Comparison of ENCODE assay signal across 9 cellular contexts in the genomic region with DNA sequence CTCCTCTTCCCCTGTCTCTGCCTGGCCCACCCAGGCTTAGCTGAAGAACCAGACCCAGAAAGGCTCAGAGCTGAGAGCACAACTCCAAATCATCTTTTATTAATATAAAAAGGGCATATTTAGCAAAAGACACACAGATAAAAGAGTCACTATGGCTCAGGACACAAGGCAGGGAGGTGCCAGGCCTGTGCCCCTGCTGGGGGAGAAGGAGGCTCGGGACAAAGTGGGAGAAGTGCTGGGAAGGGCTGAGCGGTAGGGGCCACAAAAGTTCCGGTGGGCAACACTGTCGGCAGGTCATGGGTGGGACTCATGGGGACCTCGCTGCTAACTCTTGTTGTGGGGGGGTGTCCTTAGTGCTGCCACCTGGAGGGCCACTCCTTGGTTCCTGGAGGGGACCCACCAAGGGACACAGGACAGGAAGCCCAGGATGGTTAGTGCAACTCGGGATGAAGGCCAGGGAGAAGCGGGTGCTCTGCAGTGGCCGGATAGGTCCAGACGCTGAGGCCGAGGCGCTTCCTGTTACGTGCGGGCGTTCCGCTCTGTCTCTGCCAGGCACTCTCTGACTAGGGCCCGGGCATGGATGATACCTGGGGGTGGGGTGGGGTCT. TPM values are rescaled to one million over a fixed set of nuclear protein-coding genes. Genes with fewer than 3 reads are reported as not detected.
DNase-seq lines count a peak whose midpoint lies in the region; ATAC-seq, FAIRE-seq and TF ChIP-seq lines count a peak whose summit lies in the region.
"Had no signal": no experiment of that assay in that cellular context is flagged by ENCODE, and none has a peak within 500 bp of the region (broad histone marks: within the 10 kb centered on the region; RNA-seq: fewer than 3 reads in every experiment).

No MANE protein-coding gene starts in this region.

- peak overlapping the region; percentile 99 for H3K4me2 ChIP-seq in GM12878 (ENCODE audit: control insufficient read depth, insufficient read depth)

- SMC1A ChIA-PET in GM12878 (lab: Charles Lee; ENCODE audit: uncharacterized antibody, unreplicated experiment) = interaction anchor here (1.0 to 4.3 kb wide), 4 partner anchors 20 to 100 kb away, joined by 3 to 23 read pairs (median 6); partner anchors contain the start of gene PTPRCAP

- TF ChIP-seq RAD21 in GM12878 (IDR thresholded peaks at IDR 0.05; ENCODE audit: insufficient read depth, low read depth, low read length) = no peak

- no peak overlapping the region for H2AFZ ChIP-seq in GM12878 (ENCODE audit: control insufficient read depth, low read depth, low read length)

- H3K79me2 ChIP-seq in GM12878 (ENCODE audit: control insufficient read depth, insufficient read depth, low read length) = peaks cover 32% of the 10 kb centered on the region

- ATAC-seq in heart left ventricle (no peak), left ventricle myocardium superior (no peak), GM12878 (no peak), mucosa of descending colon (no peak), upper lobe of left lung (ENCODE audit: low FRiP score in 2 of 2) (no peak)

- H3K9me3 ChIP-seq in heart left ventricle = no peaks in the 10 kb centered on the region
- no peaks in the 10 kb centered on the region for H3K9me3 ChIP-seq in GM12878 (replicated peaks; ENCODE audit: control insufficient read depth, insufficient read depth, low read length)
- H3K9me3 ChIP-seq in mucosa of descending colon = no peaks in the 10 kb centered on the region
- H3K9me3 ChIP-seq in upper lobe of left lung = no peaks in the 10 kb centered on the region
- H3K9me3 ChIP-seq: HAP-1 had no signal

- TF ChIP-seq CTCF in heart left ventricle (IDR thresholded peaks at IDR 0.05) (peak in 6 of 12 donors; percentile 4 to 50 (median 27)), GM12878 (IDR thresholded peaks at IDR 0.05 in 2 of 3, conservative IDR thresholded peaks at IDR 0.05 in 1 of 3; ENCODE audit: control insufficient read depth in 2 of 3, extremely low read depth in 1 of 3, insufficient read depth in 1 of 3, low read depth in 3 of 3, low read length in 3 of 3) (no peak), mucosa of descending colon (IDR thresholded peaks at IDR 0.05) (no peak), upper lobe of left lung (IDR thresholded peaks at IDR 0.05) (peak in 1 of 6 experiments; percentile 37)

- peak overlapping the region; percentile 38 for H3K9ac ChIP-seq in GM12878 (ENCODE audit: control insufficient read depth, insufficient read depth, low read length)

- TF ChIP-seq POLR2A in heart left ventricle (IDR thresholded peaks at IDR 0.05) = no peak
- no peak for TF ChIP-seq POLR2A in GM12878 (IDR thresholded peaks at IDR 0.05; ENCODE audit: low read depth, low read length)
- TF ChIP-seq POLR2A in upper lobe of left lung (IDR thresholded peaks at IDR 0.05) = no peak

- DNase-seq in heart left ventricle = peak in 1 of 5 donors; percentile 56
- no peak for DNase-seq in left ventricle myocardium superior
- DNase-seq in GM12878 (ENCODE audit: low read depth, low spot score) = no peak
- DNase-seq in mucosa of descending colon = peak; percentile 53 to 74 (median 54)
- no peak for DNase-seq in upper lobe of left lung
- DNase-seq in NCI-H2171 treated with DMSO at 0.1 percent for 48 hours (lab: John Stamatoyannopoulos, UW) = no peak
- no peak for DNase-seq in NCI-H1417 (lab: John Stamatoyannopoulos, UW)
- DNase-seq in HuH-7 (ENCODE audit: low spot score) = no peak

- H3K36me3 ChIP-seq in heart left ventricle = peaks cover 0 to 21% (median 13%) of the 10 kb centered on the region in 9 donors
- peaks cover 0 to 3% of the 10 kb centered on the region in 2 experiments; a peak in 2 of 4 replicates for H3K36me3 ChIP-seq in GM12878 (ENCODE audit: control insufficient read depth in 2 of 2, insufficient read depth in 2 of 2, low read length in 1 of 2)
- H3K36me3 ChIP-seq in mucosa of descending colon (ENCODE audit: low read depth) = no peaks in the 10 kb centered on the region
- H3K36me3 ChIP-seq in upper lobe of left lung = peaks cover 0 to 15% (median 10%) of the 10 kb centered on the region in 4 donors

- H3K4me3 ChIP-seq in heart left ventricle = peak overlapping the region in 8 of 12 donors; percentile 70 to 85 (median 78)
- H3K4me3 ChIP-seq in GM12878 = peak overlapping the region; percentile 82; the same call in 1 of the 2 replicates
- H3K4me3 ChIP-seq in mucosa of descending colon = no peak overlapping the region
- H3K4me3 ChIP-seq in upper lobe of left lung = peak overlapping the region in 2 of 4 donors; percentile 75 to 96

- CTCF ChIA-PET in GM12878 (lab: Yijun Ruan, JAX) = interaction anchor here (0.7 to 2.9 kb wide), 10 partner anchors 17 to 153 kb away, joined by 3 to 30 read pairs (median 4); partner anchors contain the start of genes POLD4, PPP1CA and TBC1D10C

- BruUV-seq in GM12878 (replicated peaks; lab: Mats Ljungman, UMichigan) = TSS peak; percentile 83

- FAIRE-seq in GM12878 (lab: Jason Lieb, UNC) = no peak

- intact Hi-C loops in heart left ventricle (cut with DNase I) = loop anchor here (1.0 to 5.0 kb wide), 13 partner anchors 34 to 152 kb away; partner anchors contain the start of genes RAD9A (in 6 of the 10), TMEM134 (in 3 of the 10), PPP1CA (in 2 of the 10) and RPS6KB2 (in 2 of the 10)
- intact Hi-C loops in left ventricle myocardium superior (cut with micrococcal nuclease) = no loop called here
- intact Hi-C loops in GM12878 (cut with micrococcal nuclease; ENCODE audit: unreplicated experiment) = loop anchor here (1.0 to 5.0 kb wide), 7 partner anchors 20 to 150 kb away; partner anchors contain the start of genes PPP1CA and PTPRCAP
- intact Hi-C loops in mucosa of descending colon (cut with DNase I, micrococcal nuclease) = no loop called here

- TF ChIP-seq EP300 in GM12878 (IDR thresholded peaks at IDR 0.05; ENCODE audit: borderline replicate concordance in 1 of 2, control insufficient read depth in 1 of 2, low read depth in 2 of 2, low read length in 2 of 2) (no peak), upper lobe of left lung (IDR thresholded peaks at IDR 0.05) (no peak)

- H3K27ac ChIP-seq in heart left ventricle (peak overlapping the region; percentile 75 to 100 (median 98)), GM12878 (ENCODE audit: control insufficient read depth, insufficient read depth) (peak overlapping the region; percentile 17; the same call in 1 of the 2 replicates), upper lobe of left lung (peak overlapping the region; percentile 95 to 99 (median 98))

- POLR2A ChIA-PET in GM12878 (lab: Charles Lee) = interaction anchor here (1.5 to 2.3 kb wide), 2 partner anchors 38 to 105 kb away, joined by 4 to 6 read pairs; partner anchors contain the start of genes PPP1CA and TMEM134

- in situ Hi-C loops in GM12878 (cut with MboI) = no loop called here

- 77 to 90% (median 83%) methylated on average over 6 to 16 of the region's 16 CpGs for WGBS in heart left ventricle, 4 donors
- 84% methylated on average over 16 of the region's 16 CpGs for WGBS in GM12878 (ENCODE audit: insufficient coverage, insufficient replicate concordance, low lambda C conversion rate, missing lambda C conversion rate)
- WGBS in upper lobe of left lung, 2 donors = 82 to 90% methylated on average over 15 to 16 of the region's 16 CpGs

- H3K27me3 ChIP-seq in heart left ventricle (no peaks in the 10 kb centered on the region), GM12878 (replicated peaks in 1 of 2; ENCODE audit: control insufficient read depth in 2 of 2, insufficient read depth in 2 of 2, low read length in 1 of 2) (no peaks in the 10 kb centered on the region; a peak in 1 of 4 replicates), upper lobe of left lung (no peaks in the 10 kb centered on the region)

- H3K4me1 ChIP-seq in heart left ventricle (peaks cover 10 to 53% (median 36%) of the 10 kb centered on the region in 12 donors), GM12878 (ENCODE audit: control insufficient read depth, insufficient read depth, low read length) (peaks cover 27% of the 10 kb centered on the region), mucosa of descending colon (ENCODE audit: low read depth) (peaks cover 31% of the 10 kb centered on the region), upper lobe of left lung (peaks cover 35 to 53% (median 43%) of the 10 kb centered on the region in 4 donors)

- RAD21 ChIA-PET in GM12878 (lab: Charles Lee; ENCODE audit: unreplicated experiment) = interaction anchor here (1.1 to 2.8 kb wide), 7 partner anchors 24 to 115 kb away, joined by 3 to 19 read pairs (median 4); partner anchors contain the start of genes AIP, PPP1CA, PTPRCAP and RAD9A

- H4K20me1 ChIP-seq in GM12878 (ENCODE audit: control insufficient read depth, insufficient read depth) = no peaks in the 10 kb centered on the region

RNA-seq across cellular contexts. Expression of gene PITPNM1, which starts 1.4 kb away (rescaled TPM):
- 10 to 100 TPM; 24.9 to 69.1 (median 34.3) TPM for total RNA-seq in heart left ventricle
- polyA plus RNA-seq in heart left ventricle = 10 to 100 TPM; 24.2 to 59.9 TPM
- 45.5 TPM for total RNA-seq in left ventricle myocardium superior
- 57.2 and 68.9 TPM in 2 replicates for total RNA-seq in GM12878 (2013; cell fraction: nucleolus; rRNA removed)
- 28.3 and 47.4 TPM in 2 replicates for total RNA-seq in GM12878 (2014; rRNA removed)
- total RNA-seq in GM12878 (2014; rRNA removed; fragmentation: Illumina TruSeq; extraction: Trizol) = 10.5 and 13.7 TPM in 2 replicates
- 56.8 and 60.9 TPM in 2 replicates for total RNA-seq in GM12878 (2021)
- polyA plus RNA-seq in GM12878 (2011; ENCODE audit: low read depth) = 17.4 TPM
- polyA plus RNA-seq in GM12878 (2011; rRNA removed) = 13.7 and 16.9 TPM in 2 replicates
- polyA plus RNA-seq in GM12878 (2011; cell fraction: cytosol; rRNA removed) = 18.3 and 31.5 TPM in 2 replicates
- 105 and 147 TPM in 2 replicates for polyA plus RNA-seq in GM12878 (2011; cell fraction: nucleus; rRNA removed)
- polyA plus RNA-seq in GM12878 (2012) = 26.5 and 30.4 TPM in 2 replicates
- 5.8 and 16.1 TPM in 2 replicates for polyA plus RNA-seq in GM12878 (2014; fragmentation: Illumina TruSeq; extraction: Trizol)
- polyA plus RNA-seq in GM12878 (2014; fragmentation: Nextera tagmentation; extraction: Ambion mirVana) = under 1 TPM; 0.11 to 0.49 TPM
- 43.7 and 46.0 TPM in 2 replicates for polyA plus RNA-seq in GM12878 (2014; rRNA removed)
- polyA plus RNA-seq in GM12878 (2016; fragmentation: Nextera tagmentation; extraction: Ambion mirVana) = 10 to 100 TPM; 15.6 to 19.5 TPM
- 11.9 and 25.0 TPM in 2 replicates for polyA minus RNA-seq in GM12878 (2011; rRNA and poly(A)+ RNA removed)
- polyA minus RNA-seq in GM12878 (2011; cell fraction: cytosol; rRNA and poly(A)+ RNA removed) = 11.5 and 19.1 TPM in 2 replicates
- 14.1 and 28.2 TPM in 2 replicates for polyA minus RNA-seq in GM12878 (2011; cell fraction: nucleus; rRNA and poly(A)+ RNA removed)
- 100 to 1,000 TPM in 1 of 3 donors, 10 to 100 TPM in 2; 59.6 to 104 (median 83.7) TPM for total RNA-seq in mucosa of descending colon
- 10 to 100 TPM; 32.0 to 90.1 (median 40.7) TPM for total RNA-seq in upper lobe of left lung

RNA-seq across cellular contexts. Expression of gene CDK2AP2, which starts 1.4 kb away (rescaled TPM):
- total RNA-seq in heart left ventricle (100 to 1,000 TPM in 2 of 9 donors, 10 to 100 TPM in 7; 37.0 to 123 (median 59.3) TPM), left ventricle myocardium superior (55.0 TPM), GM12878 (2014; rRNA removed) (36.2 and 45.5 TPM in 2 replicates), GM12878 (2014; rRNA removed; fragmentation: Illumina TruSeq; extraction: Trizol) (17.2 and 19.2 TPM in 2 replicates), GM12878 (2021) (58.8 and 60.7 TPM in 2 replicates), mucosa of descending colon (10 to 100 TPM; 63.5 to 81.3 (median 79.3) TPM), upper lobe of left lung (100 to 1,000 TPM in 2 of 6 donors, 10 to 100 TPM in 4; 36.7 to 119 (median 89.0) TPM)
- polyA plus RNA-seq in heart left ventricle (100 to 1,000 TPM in 1 of 2 donors, 10 to 100 TPM in 1; 82.7 to 461 TPM), GM12878 (2011; rRNA removed) (6.7 and 15.9 TPM in 2 replicates), GM12878 (2014; fragmentation: Illumina TruSeq; extraction: Trizol) (5.8 and 36.3 TPM in 2 replicates), GM12878 (2014; fragmentation: Nextera tagmentation; extraction: Ambion mirVana) (10 to 100 TPM in 1 of 2 experiments, 1 to 10 TPM in 1; 8.0 to 18.0 TPM), GM12878 (2014; rRNA removed) (51.4 and 55.4 TPM in 2 replicates), GM12878 (2016; fragmentation: Nextera tagmentation; extraction: Ambion mirVana) (100 to 1,000 TPM; 150 to 177 TPM)
- 7.6 and 8.2 TPM in 2 replicates for total RNA-seq in GM12878 (2013; cell fraction: nucleolus; rRNA removed)
- 22.0 TPM for polyA plus RNA-seq in GM12878 (2011; ENCODE audit: low read depth)
- polyA plus RNA-seq in GM12878 (2011; cell fraction: cytosol; rRNA removed) = 61.6 and 74.5 TPM in 2 replicates
- polyA plus RNA-seq in GM12878 (2011; cell fraction: nucleus; rRNA removed) = 39.1 and 49.9 TPM in 2 replicates
- 48.2 and 49.0 TPM in 2 replicates for polyA plus RNA-seq in GM12878 (2012)
- 11.6 and 24.7 TPM in 2 replicates for polyA minus RNA-seq in GM12878 (2011; rRNA and poly(A)+ RNA removed)
- polyA minus RNA-seq in GM12878 (2011; cell fraction: cytosol; rRNA and poly(A)+ RNA removed) = 19.1 and 23.9 TPM in 2 replicates
- 20.6 and 28.2 TPM in 2 replicates for polyA minus RNA-seq in GM12878 (2011; cell fraction: nucleus; rRNA and poly(A)+ RNA removed)

RNA-seq across cellular contexts. Expression of gene CABP2, which starts 16.7 kb away (rescaled TPM):
- not detected for total RNA-seq in heart left ventricle
- polyA plus RNA-seq in heart left ventricle = not detected
- total RNA-seq in left ventricle myocardium superior = not detected
- total RNA-seq in GM12878 (2013; cell fraction: nucleolus; rRNA removed) = not detected in 2 replicates
- not detected in 2 replicates for total RNA-seq in GM12878 (2014; rRNA removed)
- not detected in 2 replicates for total RNA-seq in GM12878 (2014; rRNA removed; fragmentation: Illumina TruSeq; extraction: Trizol)
- total RNA-seq in GM12878 (2021) = not detected in 2 replicates
- not detected for polyA plus RNA-seq in GM12878 (2011; ENCODE audit: low read depth)
- polyA plus RNA-seq in GM12878 (2011; rRNA removed) = not detected in 2 replicates
- not detected in 2 replicates for polyA plus RNA-seq in GM12878 (2011; cell fraction: cytosol; rRNA removed)
- polyA plus RNA-seq in GM12878 (2011; cell fraction: nucleus; rRNA removed) = not detected in 2 replicates
- polyA plus RNA-seq in GM12878 (2012) = not detected in 2 replicates
- polyA plus RNA-seq in GM12878 (2014; fragmentation: Illumina TruSeq; extraction: Trizol) = not detected in 2 replicates
- polyA plus RNA-seq in GM12878 (2014; fragmentation: Nextera tagmentation; extraction: Ambion mirVana) = not detected
- not detected in 2 replicates for polyA plus RNA-seq in GM12878 (2014; rRNA removed)
- not detected for polyA plus RNA-seq in GM12878 (2016; fragmentation: Nextera tagmentation; extraction: Ambion mirVana)
- polyA minus RNA-seq in GM12878 (2011; rRNA and poly(A)+ RNA removed) = not detected in 2 replicates
- polyA minus RNA-seq in GM12878 (2011; cell fraction: cytosol; rRNA and poly(A)+ RNA removed) = not detected in 2 replicates
- polyA minus RNA-seq in GM12878 (2011; cell fraction: nucleus; rRNA and poly(A)+ RNA removed) = not detected in 2 replicates
- total RNA-seq in mucosa of descending colon = not detected
- not detected for total RNA-seq in upper lobe of left lung

RNA-seq across cellular contexts. Expression of gene AIP, which starts 23.7 kb away (rescaled TPM):
- total RNA-seq in heart left ventricle = 10 to 100 TPM; 41.7 to 69.2 (median 53.0) TPM
- polyA plus RNA-seq in heart left ventricle = 10 to 100 TPM; 73.1 to 96.4 TPM
- 51.3 TPM for total RNA-seq in left ventricle myocardium superior
- total RNA-seq in GM12878 (2013; cell fraction: nucleolus; rRNA removed) = 36.0 and 38.7 TPM in 2 replicates
- total RNA-seq in GM12878 (2014; rRNA removed) = 135 and 139 TPM in 2 replicates
- 67.2 and 67.6 TPM in 2 replicates for total RNA-seq in GM12878 (2014; rRNA removed; fragmentation: Illumina TruSeq; extraction: Trizol)
- total RNA-seq in GM12878 (2021) = 128 and 129 TPM in 2 replicates
- 103 TPM for polyA plus RNA-seq in GM12878 (2011; ENCODE audit: low read depth)
- polyA plus RNA-seq in GM12878 (2011; rRNA removed) = 77.2 and 144 TPM in 2 replicates
- 217 and 298 TPM in 2 replicates for polyA plus RNA-seq in GM12878 (2011; cell fraction: cytosol; rRNA removed)
- 166 and 189 TPM in 2 replicates for polyA plus RNA-seq in GM12878 (2011; cell fraction: nucleus; rRNA removed)
- 118 and 132 TPM in 2 replicates for polyA plus RNA-seq in GM12878 (2012)
- polyA plus RNA-seq in GM12878 (2014; fragmentation: Illumina TruSeq; extraction: Trizol) = 20.7 and 47.5 TPM in 2 replicates
- polyA plus RNA-seq in GM12878 (2014; fragmentation: Nextera tagmentation; extraction: Ambion mirVana) = 10 to 100 TPM; 12.6 to 29.7 TPM
- 164 and 168 TPM in 2 replicates for polyA plus RNA-seq in GM12878 (2014; rRNA removed)
- polyA plus RNA-seq in GM12878 (2016; fragmentation: Nextera tagmentation; extraction: Ambion mirVana) = 100 to 1,000 TPM; 103 to 105 TPM
- polyA minus RNA-seq in GM12878 (2011; rRNA and poly(A)+ RNA removed) = 109 and 173 TPM in 2 replicates
- 53.0 and 57.6 TPM in 2 replicates for polyA minus RNA-seq in GM12878 (2011; cell fraction: cytosol; rRNA and poly(A)+ RNA removed)
- polyA minus RNA-seq in GM12878 (2011; cell fraction: nucleus; rRNA and poly(A)+ RNA removed) = 30.3 and 38.4 TPM in 2 replicates
- 10 to 100 TPM; 33.7 to 84.9 (median 52.2) TPM for total RNA-seq in mucosa of descending colon
- 100 to 1,000 TPM in 1 of 6 donors, 10 to 100 TPM in 5; 51.1 to 101 (median 75.3) TPM for total RNA-seq in upper lobe of left lung

RNA-seq across cellular contexts. Expression of gene TMEM134, which starts 37.5 kb away (rescaled TPM):
- total RNA-seq in heart left ventricle (100 to 1,000 TPM in 2 of 9 donors, 10 to 100 TPM in 7; 67.0 to 146 (median 77.2) TPM), left ventricle myocardium superior (91.5 TPM), GM12878 (2014; rRNA removed) (20.0 and 30.5 TPM in 2 replicates), GM12878 (2014; rRNA removed; fragmentation: Illumina TruSeq; extraction: Trizol) (10.6 and 12.0 TPM in 2 replicates), GM12878 (2021) (42.5 and 45.0 TPM in 2 replicates), mucosa of descending colon (10 to 100 TPM; 44.7 to 82.2 (median 60.9) TPM), upper lobe of left lung (100 to 1,000 TPM in 1 of 6 donors, 10 to 100 TPM in 5; 51.2 to 102 (median 75.2) TPM)
- polyA plus RNA-seq in heart left ventricle (10 to 100 TPM; 83.6 to 86.8 TPM), GM12878 (2011; rRNA removed) (10.8 and 25.0 TPM in 2 replicates), GM12878 (2014; fragmentation: Illumina TruSeq; extraction: Trizol) (2.0 and 11.2 TPM in 2 replicates), GM12878 (2014; fragmentation: Nextera tagmentation; extraction: Ambion mirVana) (1 to 10 TPM; 1.6 to 7.0 TPM), GM12878 (2014; rRNA removed) (90.7 and 93.8 TPM in 2 replicates), GM12878 (2016; fragmentation: Nextera tagmentation; extraction: Ambion mirVana) (10 to 100 TPM; 58.9 to 64.3 TPM)
- total RNA-seq in GM12878 (2013; cell fraction: nucleolus; rRNA removed) = 35.2 and 57.3 TPM in 2 replicates
- 7.9 TPM for polyA plus RNA-seq in GM12878 (2011; ENCODE audit: low read depth)
- polyA plus RNA-seq in GM12878 (2011; cell fraction: cytosol; rRNA removed) = 93.1 and 93.6 TPM in 2 replicates
- polyA plus RNA-seq in GM12878 (2011; cell fraction: nucleus; rRNA removed) = 59.5 and 70.8 TPM in 2 replicates
- 43.8 and 59.2 TPM in 2 replicates for polyA plus RNA-seq in GM12878 (2012)
- 3.1 and 14.1 TPM in 2 replicates for polyA minus RNA-seq in GM12878 (2011; rRNA and poly(A)+ RNA removed)
- polyA minus RNA-seq in GM12878 (2011; cell fraction: cytosol; rRNA and poly(A)+ RNA removed) = 11.1 and 11.8 TPM in 2 replicates
- 8.7 and 14.6 TPM in 2 replicates for polyA minus RNA-seq in GM12878 (2011; cell fraction: nucleus; rRNA and poly(A)+ RNA removed)

Comparison
In these comparisons a context has a peak if more than half of its experiments do, and no peak if none do; other contexts are left out.
1. intact Hi-C loops: an anchor here in heart left ventricle (1.0 to 5.0 kb wide) and GM12878 (1.0 to 5.0 kb wide); none called in left ventricle myocardium superior and mucosa of descending colon.
2. DNase-seq: peak in mucosa of descending colon (3 of 3); none in left ventricle myocardium superior (single experiment), GM12878 (single experiment), upper lobe of left lung (0 of 2), NCI-H2171 treated with DMSO at 0.1 percent for 48 hours (single experiment), NCI-H1417 (0 of 3) and HuH-7 (single experiment).
3. H3K27ac ChIP-seq: peak in every context shown above with its lines; median percentile 98 in heart left ventricle; 98 in upper lobe of left lung; 17 in GM12878.